10 cellular contexts compared by ENCODE assay signal in the genomic region with DNA sequence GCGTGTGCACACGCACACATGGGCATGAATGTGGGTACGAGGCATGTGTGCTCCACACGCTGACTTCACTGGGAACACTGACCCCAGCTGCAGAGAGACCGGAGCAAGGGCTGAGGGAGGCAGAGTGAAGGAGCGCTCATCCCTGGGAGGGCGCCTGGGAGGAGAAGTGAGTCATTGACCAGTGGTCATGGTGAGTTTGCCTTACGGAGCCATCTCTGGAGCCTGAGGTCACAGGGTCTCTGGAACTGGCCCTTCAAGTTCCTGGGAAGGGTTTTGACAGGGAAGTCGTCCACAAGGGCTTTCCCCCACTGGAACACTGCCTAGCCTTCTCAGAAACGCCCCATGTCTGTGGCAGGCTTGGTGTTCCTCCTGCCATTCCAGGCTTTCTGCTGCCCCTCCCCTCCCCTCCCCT. TPM values are rescaled to one million over a fixed set of nuclear protein-coding genes. Genes with fewer than 3 reads are reported as not detected.
DNase-seq lines count a peak whose midpoint lies in the region; ATAC-seq and TF ChIP-seq lines count a peak whose summit lies in the region.
"Had no signal": no experiment of that assay in that cellular context is flagged by ENCODE, and none has a peak within 500 bp of the region (broad histone marks: within the 10 kb centered on the region; RNA-seq: fewer than 3 reads in every experiment).

No MANE protein-coding gene starts in this region.

- H3K9me3 ChIP-seq in NT2/D1 (ENCODE audit: insufficient read depth, low read length) (no peaks in the 10 kb centered on the region), mucosa of rectum (ENCODE audit: control insufficient read depth in 2 of 2, low read length in 2 of 2) (no peaks in the 10 kb centered on the region)

- no peak overlapping the region for H3K27ac Mint-ChIP-seq in GM23338

- no peaks in the 10 kb centered on the region for H3K36me3 Mint-ChIP-seq in GM23338 (ENCODE audit: low read depth)

- peaks cover 16% of the 10 kb centered on the region for H3K4me1 Mint-ChIP-seq in GM23338

- no peaks in the 10 kb centered on the region for H3K79me2 ChIP-seq in GM23338 (replicated peaks; ENCODE audit: insufficient read depth)

- no peaks in the 10 kb centered on the region for H3K9me2 ChIP-seq in GM23338 (ENCODE audit: insufficient read depth)

- peak overlapping the region; percentile 76 to 90 for H3K27ac ChIP-seq in mucosa of rectum (ENCODE audit: low read depth in 2 of 2, low read length in 2 of 2)
- H3K27ac ChIP-seq in GM23338 (ENCODE audit: low read depth): no peak overlapping the region

- H3K4me2 ChIP-seq in GM23338: no peak overlapping the region

- H3K36me3 ChIP-seq in NT2/D1 (ENCODE audit: insufficient read depth, insufficient read length, low read length) (no peaks in the 10 kb centered on the region), mucosa of rectum (ENCODE audit: control insufficient read depth in 2 of 2, insufficient read depth in 2 of 2, low read length in 2 of 2) (no peaks in the 10 kb centered on the region), GM23338 (ENCODE audit: insufficient read depth) (no peaks in the 10 kb centered on the region)

- no peaks in the 10 kb centered on the region for H3F3A ChIP-seq in GM23338 (replicated peaks; ENCODE audit: low read depth)

- H3K9ac ChIP-seq in NT2/D1 (ENCODE audit: insufficient read length, low read depth): peak overlapping the region; percentile 58
- no peak overlapping the region for H3K9ac ChIP-seq in mucosa of rectum (ENCODE audit: low read depth in 1 of 2, low read length in 2 of 2)

- peaks cover 4% of the 10 kb centered on the region; the same call in 1 of the 2 replicates for H4K20me1 ChIP-seq in GM23338 (replicated peaks; ENCODE audit: insufficient read depth)

- H3K4me3 ChIP-seq in NT2/D1 (ENCODE audit: insufficient read length, low read depth): no peak overlapping the region
- H3K4me3 ChIP-seq in epithelial cell of esophagus (ENCODE audit: low read length): no peak overlapping the region
- no peak overlapping the region for H3K4me3 ChIP-seq in mucosa of rectum (ENCODE audit: low read length in 2 of 2)
- H3K4me3 ChIP-seq in GM23338: no peak overlapping the region

- H3K27me3 ChIP-seq in NT2/D1 (ENCODE audit: insufficient read depth, insufficient read length): no peaks in the 10 kb centered on the region
- H3K27me3 ChIP-seq in mucosa of rectum (ENCODE audit: control insufficient read depth in 2 of 2, insufficient read depth in 2 of 2, low read length in 2 of 2): no peaks in the 10 kb centered on the region
- no peaks in the 10 kb centered on the region for H3K27me3 ChIP-seq in GM23338 (ENCODE audit: insufficient read depth)

- ATAC-seq in HG03520 (IDR thresholded peaks at IDR 0.05; ENCODE audit: unreplicated experiment) (no peak), GM23338 (no peak)

- H3K4me1 ChIP-seq in NT2/D1 (ENCODE audit: insufficient read depth, insufficient read length): peaks cover 30% of the 10 kb centered on the region
- peaks cover 21 to 26% of the 10 kb centered on the region in 2 donors for H3K4me1 ChIP-seq in mucosa of rectum (ENCODE audit: control insufficient read depth in 2 of 2, insufficient read depth in 2 of 2, low read length in 2 of 2)
- peaks cover 9% of the 10 kb centered on the region for H3K4me1 ChIP-seq in GM23338 (ENCODE audit: insufficient read depth)

- H2AFZ ChIP-seq in GM23338: no peak overlapping the region

- TF ChIP-seq CTCF in epithelial cell of esophagus (IDR thresholded peaks at IDR 0.05; ENCODE audit: insufficient read depth, low read depth, low read length, missing control alignments) (no peak), GM23338 (conservative IDR thresholded peaks at IDR 0.05; ENCODE audit: low read depth in 2 of 2) (no peak)

- DNase-seq in EH (ENCODE audit: low read depth) (peak; percentile 88), NT2/D1 (ENCODE audit: low read depth, low spot score) (no peak), epithelial cell of esophagus (ENCODE audit: low read depth) (peak; percentile 44), NCI-H2081 treated with DMSO at 0.1 percent for 48 hours (lab: John Stamatoyannopoulos, UW) (no peak), NCI-H748 (lab: John Stamatoyannopoulos, UW; ENCODE audit: unreplicated experiment) (no peak), GM23338 (ENCODE audit: low spot score) (no peak)
- DNase-seq: effector CD8-positive, alpha-beta T cell; NCI-H1694 treated with DMSO at 0.1 percent for 48 hours had no signal

- peaks cover 3% of the 10 kb centered on the region; the same call in 1 of the 3 replicates for H3K9me3 Mint-ChIP-seq in GM23338

- H3K27me3 Mint-ChIP-seq in GM23338 (ENCODE audit: insufficient read depth, low read depth, poor library complexity): peaks cover 13% of the 10 kb centered on the region

- no peak overlapping the region for H3K4me3 Mint-ChIP-seq in GM23338

TF ChIP-seq in GM23338, 12 proteins besides CTCF, POLR2A, EP300 and RAD21 (continues in another document):
- TF ChIP-seq POLR2AphosphoS5 (IDR thresholded peaks at IDR 0.05; ENCODE audit: low read depth): no peak
- TF ChIP-seq, protein P1, sequence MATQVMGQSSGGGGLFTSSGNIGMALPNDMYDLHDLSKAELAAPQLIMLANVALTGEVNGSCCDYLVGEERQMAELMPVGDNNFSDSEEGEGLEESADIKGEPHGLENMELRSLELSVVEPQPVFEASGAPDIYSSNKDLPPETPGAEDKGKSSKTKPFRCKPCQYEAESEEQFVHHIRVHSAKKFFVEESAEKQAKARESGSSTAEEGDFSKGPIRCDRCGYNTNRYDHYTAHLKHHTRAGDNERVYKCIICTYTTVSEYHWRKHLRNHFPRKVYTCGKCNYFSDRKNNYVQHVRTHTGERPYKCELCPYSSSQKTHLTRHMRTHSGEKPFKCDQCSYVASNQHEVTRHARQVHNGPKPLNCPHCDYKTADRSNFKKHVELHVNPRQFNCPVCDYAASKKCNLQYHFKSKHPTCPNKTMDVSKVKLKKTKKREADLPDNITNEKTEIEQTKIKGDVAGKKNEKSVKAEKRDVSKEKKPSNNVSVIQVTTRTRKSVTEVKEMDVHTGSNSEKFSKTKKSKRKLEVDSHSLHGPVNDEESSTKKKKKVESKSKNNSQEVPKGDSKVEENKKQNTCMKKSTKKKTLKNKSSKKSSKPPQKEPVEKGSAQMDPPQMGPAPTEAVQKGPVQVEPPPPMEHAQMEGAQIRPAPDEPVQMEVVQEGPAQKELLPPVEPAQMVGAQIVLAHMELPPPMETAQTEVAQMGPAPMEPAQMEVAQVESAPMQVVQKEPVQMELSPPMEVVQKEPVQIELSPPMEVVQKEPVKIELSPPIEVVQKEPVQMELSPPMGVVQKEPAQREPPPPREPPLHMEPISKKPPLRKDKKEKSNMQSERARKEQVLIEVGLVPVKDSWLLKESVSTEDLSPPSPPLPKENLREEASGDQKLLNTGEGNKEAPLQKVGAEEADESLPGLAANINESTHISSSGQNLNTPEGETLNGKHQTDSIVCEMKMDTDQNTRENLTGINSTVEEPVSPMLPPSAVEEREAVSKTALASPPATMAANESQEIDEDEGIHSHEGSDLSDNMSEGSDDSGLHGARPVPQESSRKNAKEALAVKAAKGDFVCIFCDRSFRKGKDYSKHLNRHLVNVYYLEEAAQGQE (IDR thresholded peaks at IDR 0.05; ENCODE audit: unreplicated experiment): no peak
- TF ChIP-seq EZH2phosphoT487 (IDR thresholded peaks at IDR 0.05; ENCODE audit: unreplicated experiment): no peak
- no peak for TF ChIP-seq ZNF331 (CRISPR knock-in tag; IDR thresholded peaks at IDR 0.05; ENCODE audit: low read depth)
- no peak for TF ChIP-seq JUNB (IDR thresholded peaks at IDR 0.05; ENCODE audit: unreplicated experiment)
- TF ChIP-seq STAT1 (IDR thresholded peaks at IDR 0.05; ENCODE audit: unreplicated experiment): no peak
- TF ChIP-seq NANOG (IDR thresholded peaks at IDR 0.05; ENCODE audit: borderline replicate concordance): no peak

RNA-seq across cellular contexts. Expression of a gene that starts 14.3 kb away (rescaled TPM):
- 15.2 and 24.4 TPM in 2 replicates for total RNA-seq in GM23338 (2014; rRNA removed; shearing (Covaris generic))
- 3.9 and 6.1 TPM in 2 replicates for polyA plus RNA-seq in GM23338 (2016; fragmentation: Nextera tagmentation; extraction: Ambion mirVana)

RNA-seq across cellular contexts. Expression of a gene that starts 15.2 kb away (rescaled TPM):
- total RNA-seq in GM23338 (2014; rRNA removed; shearing (Covaris generic)): 16.4 and 17.4 TPM in 2 replicates
- polyA plus RNA-seq in GM23338 (2016; fragmentation: Nextera tagmentation; extraction: Ambion mirVana): 15.2 and 16.2 TPM in 2 replicates

Comparison
In these comparisons a context has a peak if more than half of its experiments do, and no peak if none do; other contexts are left out.
1. DNase-seq: peak in EH (single experiment) and epithelial cell of esophagus (single experiment); none in NT2/D1 (single experiment), NCI-H2081 treated with DMSO at 0.1 percent for 48 hours (single experiment), NCI-H748 (single experiment) and GM23338 (single experiment).